ENCODE assay signal across 8 cellular contexts in genomic region chr1:35505911-35506798, GRCh38. TPM values are rescaled to one million over a fixed set of nuclear protein-coding genes. Genes with fewer than 3 reads are reported as not detected.
DNase-seq lines count a peak whose midpoint lies in the region; ATAC-seq and TF ChIP-seq lines count a peak whose summit lies in the region.

No MANE protein-coding gene starts in this region.

- H3K4me1 ChIP-seq in Peyer's patch (peaks cover 0 to 11% (median 3%) of the 10 kb centered on the region in 4 donors), lung (ENCODE audit: control insufficient read depth in 2 of 2, insufficient read depth in 2 of 2, low read length in 2 of 2) (peaks cover 2 to 31% of the 10 kb centered on the region in 2 donors)

- no peak for TF ChIP-seq POLR2A in Peyer's patch (IDR thresholded peaks at IDR 0.05)

- H3K27me3 ChIP-seq in Peyer's patch = no peaks in the 10 kb centered on the region
- H3K27me3 ChIP-seq in lung (ENCODE audit: control insufficient read depth, insufficient read depth) = no peaks in the 10 kb centered on the region

- TF ChIP-seq CTCF in Peyer's patch (IDR thresholded peaks at IDR 0.05) = no peak
- no peak for TF ChIP-seq CTCF in lung (IDR thresholded peaks at IDR 0.05; ENCODE audit: control extremely low read depth, extremely low read depth)

- H3K27ac ChIP-seq in Peyer's patch = peak overlapping the region; percentile 49 to 71 (median 68)
- H3K27ac ChIP-seq in lung (ENCODE audit: low read depth in 1 of 2, low read length in 1 of 2) = peak overlapping the region; percentile 20 to 40

- no peak overlapping the region for H3K4me3 ChIP-seq in Peyer's patch
- no peak overlapping the region for H3K4me3 ChIP-seq in lung

- DNase-seq in GF-D8 (lab: John Stamatoyannopoulos, UW) (peak; percentile 55), HCEC 1CT (peak; percentile 35), Peyer's patch (peak in 2 of 3 donors; percentile 43 to 64), amniotic epithelial cell (ENCODE audit: low read depth) (peak; percentile 97), lung (ENCODE audit: low spot score) (no peak), NCI-H2081 treated with DMSO at 0.1 percent for 48 hours (lab: John Stamatoyannopoulos, UW) (no peak)

- WGBS in lung, 2 donors = 65 to 72% methylated on average over 4 of the region's 4 CpGs

- H3K36me3 ChIP-seq in Peyer's patch (no peaks in the 10 kb centered on the region), lung (ENCODE audit: control insufficient read depth in 2 of 2, insufficient read depth in 2 of 2, low read length in 2 of 2) (peaks cover 0 to 2% of the 10 kb centered on the region in 2 donors)

- ATAC-seq in lung (ENCODE audit: insufficient read depth, low FRiP score) (peak; percentile 11), HG03565 (IDR thresholded peaks at IDR 0.05; ENCODE audit: unreplicated experiment) (no peak), HG03159 (IDR thresholded peaks at IDR 0.05; ENCODE audit: unreplicated experiment) (no peak)

- H3K9me3 ChIP-seq in Peyer's patch = no peaks in the 10 kb centered on the region
- H3K9me3 ChIP-seq in lung (ENCODE audit: control insufficient read depth in 2 of 2, insufficient read depth in 1 of 2, low read length in 1 of 2) = no peaks in the 10 kb centered on the region

RNA-seq across cellular contexts. Expression of gene KIAA0319L, which starts 51.0 kb away (rescaled TPM):
- 100 to 1,000 TPM in 3 of 4 donors, 10 to 100 TPM in 1; 88.3 to 143 (median 129) TPM for total RNA-seq in Peyer's patch
- total RNA-seq in lung = 100 to 1,000 TPM in 1 of 2 donors, 10 to 100 TPM in 1; 85.6 to 121 TPM
- 10 to 100 TPM; 20.3 to 36.2 TPM for polyA plus RNA-seq in lung

RNA-seq across cellular contexts. Expression of gene NCDN, which starts 51.4 kb away (rescaled TPM):
- total RNA-seq in Peyer's patch (10 to 100 TPM in 3 of 4 donors, 1 to 10 TPM in 1; 6.3 to 15.3 (median 13.2) TPM), lung (10 to 100 TPM; 12.4 to 31.5 TPM)
- 10 to 100 TPM in 1 of 2 donors, 1 to 10 TPM in 1; 8.8 to 16.7 TPM for polyA plus RNA-seq in lung

Comparison
In these comparisons a context has a peak if more than half of its experiments do, and no peak if none do; other contexts are left out.
1. DNase-seq: peak in GF-D8 (single experiment), HCEC 1CT (single experiment), Peyer's patch (2 of 3) and amniotic epithelial cell (single experiment); none in lung (single experiment) and NCI-H2081 treated with DMSO at 0.1 percent for 48 hours (single experiment).